ENCODE assay signal across 1 cellular context in genomic region chr14:37594238-37594915, GRCh38.
TF ChIP-seq lines count a peak whose summit lies in the region.

No MANE protein-coding gene starts in this region.

TF ChIP-seq in HepG2, 621 proteins besides CTCF, POLR2A, EP300 and RAD21 (continues in another document):
- no peak for TF ChIP-seq TBP (CRISPR knock-in tag; IDR thresholded peaks at IDR 0.05)
- TF ChIP-seq ZNF350 (CRISPR knock-in tag; IDR thresholded peaks at IDR 0.05; ENCODE audit: borderline replicate concordance, low read depth), result peak; percentile 74; the same call in 1 of the 2 replicates
- TF ChIP-seq E2F2 (CRISPR knock-in tag; IDR thresholded peaks at IDR 0.05; ENCODE audit: borderline replicate concordance), result no peak
- TF ChIP-seq ZNF563 (CRISPR knock-in tag; IDR thresholded peaks at IDR 0.05), result peak; percentile 94
- TF ChIP-seq ZSCAN12 (CRISPR knock-in tag; IDR thresholded peaks at IDR 0.05), result 0 out of 2 replicates have a peak, but pooled peaks have one; percentile 18
- TF ChIP-seq ZSCAN9 (CRISPR knock-in tag; IDR thresholded peaks at IDR 0.05; ENCODE audit: borderline replicate concordance), result peak; percentile 41; the same call in 1 of the 2 replicates
- TF ChIP-seq HNRNPLL (IDR thresholded peaks at IDR 0.05; ENCODE audit: low read depth, low read length, poor library complexity, severe bottlenecking), result peak; percentile 67
- no peak for TF ChIP-seq ZNF615 (CRISPR knock-in tag; IDR thresholded peaks at IDR 0.05; ENCODE audit: borderline replicate concordance)
- no peak for TF ChIP-seq ZNF318 (CRISPR knock-in tag; IDR thresholded peaks at IDR 0.05)
- TF ChIP-seq ZNF335 (CRISPR knock-in tag; IDR thresholded peaks at IDR 0.05), result no peak
- no peak; the same call in 1 of the 2 replicates for TF ChIP-seq POLR2AphosphoS5 (IDR thresholded peaks at IDR 0.05; ENCODE audit: low read depth, low read length)
- no peak for TF ChIP-seq ATF7 (IDR thresholded peaks at IDR 0.05)
- TF ChIP-seq ATF7 (CRISPR knock-in tag; IDR thresholded peaks at IDR 0.05), result no peak
- TF ChIP-seq EZH2 (conservative IDR thresholded peaks at IDR 0.05; ENCODE audit: low read depth, low read length), result no peak
- peak; percentile 70; the same call in 1 of the 2 replicates for TF ChIP-seq ZSCAN25 (CRISPR knock-in tag; IDR thresholded peaks at IDR 0.05)
- no peak for TF ChIP-seq KAT2B (IDR thresholded peaks at IDR 0.05; ENCODE audit: borderline replicate concordance, low read depth, low read length)
- no peak for TF ChIP-seq ZNF569 (CRISPR knock-in tag; IDR thresholded peaks at IDR 0.05; ENCODE audit: borderline replicate concordance)
- peak; percentile 49; the same call in 1 of the 2 replicates for TF ChIP-seq ZNF430 (CRISPR knock-in tag; IDR thresholded peaks at IDR 0.05)
- TF ChIP-seq ZNF432 (CRISPR knock-in tag; IDR thresholded peaks at IDR 0.05; ENCODE audit: borderline replicate concordance), result no peak
- TF ChIP-seq SUZ12 (IDR thresholded peaks at IDR 0.05; ENCODE audit: low read depth, low read length), result no peak
- TF ChIP-seq ZNF737 (CRISPR knock-in tag; IDR thresholded peaks at IDR 0.05; ENCODE audit: borderline replicate concordance), result no peak
- peak; percentile 26 for TF ChIP-seq PRPF4 (IDR thresholded peaks at IDR 0.05; ENCODE audit: low read depth, low read length, poor library complexity, severe bottlenecking)
- TF ChIP-seq ZNF724P (CRISPR knock-in tag; IDR thresholded peaks at IDR 0.05; ENCODE audit: borderline replicate concordance), result 0 out of 2 replicates have a peak, but pooled peaks have one; percentile 78
- no peak for TF ChIP-seq ZFP36L2 (CRISPR knock-in tag; IDR thresholded peaks at IDR 0.05)
- no peak for TF ChIP-seq IKZF1 (IDR thresholded peaks at IDR 0.05)
- no peak for TF ChIP-seq MTF2 (CRISPR knock-in tag; IDR thresholded peaks at IDR 0.05; ENCODE audit: borderline replicate concordance)
- peak; percentile 93 for TF ChIP-seq STAG1 (CRISPR knock-in tag; IDR thresholded peaks at IDR 0.05)
- TF ChIP-seq ZNF562 (CRISPR knock-in tag; IDR thresholded peaks at IDR 0.05; ENCODE audit: borderline replicate concordance), result no peak
- TF ChIP-seq ZNF547 (CRISPR knock-in tag; IDR thresholded peaks at IDR 0.05), result peak; percentile 6; the same call in 1 of the 2 replicates
- TF ChIP-seq MED1 (CRISPR knock-in tag; IDR thresholded peaks at IDR 0.05), result peak; percentile 77
- peak; percentile 50; the same call in 1 of the 2 replicates for TF ChIP-seq PRDM15 (CRISPR knock-in tag; IDR thresholded peaks at IDR 0.05)
- no peak for TF ChIP-seq KDM6A (CRISPR knock-in tag; IDR thresholded peaks at IDR 0.05; ENCODE audit: low read depth)
- no peak for TF ChIP-seq NR2C2 (CRISPR knock-in tag; IDR thresholded peaks at IDR 0.05; ENCODE audit: borderline replicate concordance)
- peak; percentile 57; the same call in 1 of the 2 replicates for TF ChIP-seq ARID3A (IDR thresholded peaks at IDR 0.05; ENCODE audit: low read depth, low read length)
- TF ChIP-seq JUND (CRISPR knock-in tag; IDR thresholded peaks at IDR 0.05), result no peak
- TF ChIP-seq HCFC1 (IDR thresholded peaks at IDR 0.05; ENCODE audit: low read depth, low read length), result 0 out of 2 replicates have a peak, but pooled peaks have one; percentile 22
- TF ChIP-seq MLXIP (CRISPR knock-in tag; IDR thresholded peaks at IDR 0.05; ENCODE audit: borderline replicate concordance), result no peak; the same call in 1 of the 2 replicates
- TF ChIP-seq ZNF460 (CRISPR knock-in tag; IDR thresholded peaks at IDR 0.05; ENCODE audit: borderline replicate concordance), result no peak
- TF ChIP-seq POGK (CRISPR knock-in tag; conservative IDR thresholded peaks at IDR 0.05), result no peak
- peak; percentile 94 for TF ChIP-seq TERF1 (CRISPR knock-in tag; IDR thresholded peaks at IDR 0.05)
- TF ChIP-seq ZBTB21 (CRISPR knock-in tag; IDR thresholded peaks at IDR 0.05), result no peak
- no peak for TF ChIP-seq SRSF4 (IDR thresholded peaks at IDR 0.05; ENCODE audit: low read depth, low read length, poor library complexity, severe bottlenecking)
